In genomic region chr2:161418275-161418714, GRCh38 we compare ENCODE assay signal across 10 cellular contexts. TPM values are rescaled to one million over a fixed set of nuclear protein-coding genes. Genes with fewer than 3 reads are reported as not detected.
A peak's percentile ranks its signal among the peaks of the same experiment; 100 is the strongest.
DNase-seq lines count a peak whose midpoint lies in the region; ATAC-seq, FAIRE-seq and TF ChIP-seq lines count a peak whose summit lies in the region.
"Had no signal": no experiment of that assay in that cellular context is flagged by ENCODE, and none has a peak within 500 bp of the region (broad histone marks: within the 10 kb centered on the region; RNA-seq: fewer than 3 reads in every experiment).

No MANE protein-coding gene starts in this region.

- H3K27ac ChIP-seq in GM23248 (no peak overlapping the region), GM12878 (ENCODE audit: control insufficient read depth, insufficient read depth) (no peak overlapping the region), neural progenitor cell (no peak overlapping the region)

- 8 to 9% methylated on average over 15 of the region's 15 CpGs for WGBS in GM23248 (ENCODE audit: low coverage in 1 of 2, low lambda C conversion rate in 2 of 2, missing lambda C conversion rate in 2 of 2), 2 experiments
- WGBS in GM12878 (ENCODE audit: insufficient coverage, insufficient replicate concordance, low lambda C conversion rate, missing lambda C conversion rate), result 25% methylated on average over 15 of the region's 15 CpGs

- H3K4me3 Mint-ChIP-seq in Caco-2 (ENCODE audit: unreplicated experiment), result peak overlapping the region; percentile 71
- peak overlapping the region; percentile 62 for H3K4me3 Mint-ChIP-seq in neural progenitor cell

- DNase-seq in Caco-2, result no peak
- DNase-seq in GM23248, result no peak
- no peak for DNase-seq in GM12878 (ENCODE audit: low read depth, low spot score)
- no peak for DNase-seq in neural progenitor cell (ENCODE audit: low spot score)
- DNase-seq in HK-2 (ENCODE audit: unreplicated experiment), result no peak
- no peak for DNase-seq in midbrain (lab: John Stamatoyannopoulos, UW)
- DNase-seq: NCI-H446 treated with DMSO at 0.1 percent for 48 hours, small intestine had no signal

- H3K36me3 Mint-ChIP-seq in Caco-2 (ENCODE audit: insufficient read depth, unreplicated experiment), result no peaks in the 10 kb centered on the region
- H3K36me3 Mint-ChIP-seq in neural progenitor cell, result no peaks in the 10 kb centered on the region

- H3K4me1 Mint-ChIP-seq in Caco-2 (ENCODE audit: low read depth, unreplicated experiment) (peaks cover 34% of the 10 kb centered on the region), neural progenitor cell (peaks cover 48% of the 10 kb centered on the region)

- H3K9me3 Mint-ChIP-seq in Caco-2 (ENCODE audit: unreplicated experiment), result no peaks in the 10 kb centered on the region
- H3K9me3 Mint-ChIP-seq in neural progenitor cell, result no peaks in the 10 kb centered on the region

- ATAC-seq in GM12878, result no peak
- ATAC-seq in GM18505 (IDR thresholded peaks at IDR 0.05; ENCODE audit: unreplicated experiment), result no peak

- H3K4me2 ChIP-seq in GM23248 (ENCODE audit: unreplicated experiment), result peak overlapping the region; percentile 4
- peak overlapping the region; percentile 77; the same call in 1 of the 2 replicates for H3K4me2 ChIP-seq in GM12878 (ENCODE audit: control insufficient read depth, insufficient read depth)
- H3K4me2 ChIP-seq in neural progenitor cell, result peak overlapping the region; percentile 57

- intact Hi-C loops in Caco-2 (cut with micrococcal nuclease; ENCODE audit: unreplicated experiment), result no loop called here
- intact Hi-C loops in GM12878 (cut with micrococcal nuclease; ENCODE audit: unreplicated experiment), result no loop called here

- POLR2A ChIA-PET in Caco-2 (lab: Charles Lee) (no interaction called here), GM12878 (lab: Charles Lee) (no interaction called here)

- no peak for FAIRE-seq in GM12878 (lab: Jason Lieb, UNC)
- FAIRE-seq: small intestine had no signal

- TF ChIP-seq POLR2A in GM12878 (IDR thresholded peaks at IDR 0.05; ENCODE audit: low read depth, low read length) (no peak), GM18505 (IDR thresholded peaks at IDR 0.05; ENCODE audit: borderline replicate concordance, extremely low read depth, insufficient read depth, insufficient read length) (no peak)

- H4K20me1 ChIP-seq in GM23248 (ENCODE audit: insufficient read depth) (no peaks in the 10 kb centered on the region), GM12878 (ENCODE audit: control insufficient read depth, insufficient read depth) (no peaks in the 10 kb centered on the region), neural progenitor cell (ENCODE audit: low read depth) (peaks cover 100% of the 10 kb centered on the region)

- no peaks in the 10 kb centered on the region for H3K9me2 ChIP-seq in GM23248 (ENCODE audit: insufficient read depth)

- H2AFZ ChIP-seq in GM23248 (peak overlapping the region; percentile 3; the same call in 1 of the 2 replicates), GM12878 (ENCODE audit: control insufficient read depth, low read depth, low read length) (no peak overlapping the region), neural progenitor cell (replicated peaks) (no peak overlapping the region)

- H3K4me1 ChIP-seq in Caco-2 (peaks cover 18% of the 10 kb centered on the region), GM23248 (ENCODE audit: insufficient read depth) (no peaks in the 10 kb centered on the region), GM12878 (ENCODE audit: control insufficient read depth, insufficient read depth, low read length) (peaks cover 5% of the 10 kb centered on the region; the same call in 1 of the 2 replicates), neural progenitor cell (peaks cover 16% of the 10 kb centered on the region)

- in situ Hi-C loops in GM23248 (cut with MboI), result no loop called here
- in situ Hi-C loops in GM12878 (cut with MboI), result no loop called here

- BruUV-seq in Caco-2 (replicated peaks; lab: Mats Ljungman, UMichigan), result no TSS peak
- BruUV-seq in GM12878 (replicated peaks; lab: Mats Ljungman, UMichigan), result no TSS peak

- TF ChIP-seq EP300 in GM12878 (IDR thresholded peaks at IDR 0.05; ENCODE audit: borderline replicate concordance in 1 of 2, control insufficient read depth in 1 of 2, low read depth in 2 of 2, low read length in 2 of 2), result no peak

- no peak overlapping the region for H3K27ac Mint-ChIP-seq in Caco-2 (ENCODE audit: unreplicated experiment)
- no peak overlapping the region for H3K27ac Mint-ChIP-seq in neural progenitor cell

- H3F3A ChIP-seq in GM23248 (ENCODE audit: insufficient read depth), result no peaks in the 10 kb centered on the region
- H3F3A ChIP-seq in neural progenitor cell (ENCODE audit: low read depth), result peaks cover 40% of the 10 kb centered on the region

- H3K36me3 ChIP-seq in Caco-2 (ENCODE audit: control insufficient read depth, insufficient read depth, low read length) (no peaks in the 10 kb centered on the region), GM23248 (ENCODE audit: low read depth) (no peaks in the 10 kb centered on the region), GM12878 (ENCODE audit: control insufficient read depth in 2 of 2, insufficient read depth in 2 of 2, low read length in 1 of 2) (no peaks in the 10 kb centered on the region), neural progenitor cell (no peaks in the 10 kb centered on the region)

- peaks cover 6% of the 10 kb centered on the region for H3K27me3 ChIP-seq in Caco-2 (replicated peaks; ENCODE audit: control insufficient read depth, insufficient read depth, low read length)
- H3K27me3 ChIP-seq in GM23248 (replicated peaks; ENCODE audit: insufficient read depth), result peaks cover 84% of the 10 kb centered on the region
- H3K27me3 ChIP-seq in GM12878 (replicated peaks in 1 of 2; ENCODE audit: control insufficient read depth in 2 of 2, insufficient read depth in 2 of 2, low read length in 1 of 2), result peaks cover 23 to 52% of the 10 kb centered on the region in 2 experiments
- peaks cover 100% of the 10 kb centered on the region for H3K27me3 ChIP-seq in neural progenitor cell

- H3K9me3 ChIP-seq in Caco-2 (no peaks in the 10 kb centered on the region), GM23248 (ENCODE audit: low read depth) (no peaks in the 10 kb centered on the region), GM12878 (replicated peaks; ENCODE audit: control insufficient read depth, insufficient read depth, low read length) (no peaks in the 10 kb centered on the region; the same call in 2 of the 3 replicates), neural progenitor cell (ENCODE audit: low read depth) (no peaks in the 10 kb centered on the region)

- CTCF ChIA-PET in Caco-2 (lab: Charles Lee), result no interaction called here
- CTCF ChIA-PET in GM12878 (lab: Yijun Ruan, JAX), result no interaction called here

- peak overlapping the region; percentile 39 for H3K4me3 ChIP-seq in Caco-2 (ENCODE audit: low read depth, low read length)
- peak overlapping the region; percentile 16; the same call in 1 of the 2 replicates for H3K4me3 ChIP-seq in GM23248
- H3K4me3 ChIP-seq in GM12878, result peak overlapping the region; percentile 36; the same call in 1 of the 2 replicates
- H3K4me3 ChIP-seq in neural progenitor cell, result peak overlapping the region; percentile 19

- TF ChIP-seq CTCF in Caco-2 (IDR thresholded peaks at IDR 0.05; ENCODE audit: insufficient read depth in 1 of 2, low read depth in 1 of 2, low read length in 1 of 2, severe bottlenecking in 1 of 2, unreplicated experiment in 1 of 2), result no peak
- no peak for TF ChIP-seq CTCF in GM12878 (IDR thresholded peaks at IDR 0.05 in 2 of 3, conservative IDR thresholded peaks at IDR 0.05 in 1 of 3; ENCODE audit: control insufficient read depth in 2 of 3, extremely low read depth in 1 of 3, insufficient read depth in 1 of 3, low read depth in 3 of 3, low read length in 3 of 3)
- no peak for TF ChIP-seq CTCF in neural progenitor cell (IDR thresholded peaks at IDR 0.05)

- no peaks in the 10 kb centered on the region for H3K79me2 ChIP-seq in GM23248 (ENCODE audit: insufficient read depth)
- no peaks in the 10 kb centered on the region for H3K79me2 ChIP-seq in GM12878 (ENCODE audit: control insufficient read depth, insufficient read depth, low read length)
- no peaks in the 10 kb centered on the region for H3K79me2 ChIP-seq in neural progenitor cell (ENCODE audit: low read depth)

- RAD21 ChIA-PET in GM12878 (lab: Charles Lee; ENCODE audit: unreplicated experiment), result no interaction called here

- H3K9ac ChIP-seq in GM23248, result no peak overlapping the region
- H3K9ac ChIP-seq in GM12878 (ENCODE audit: control insufficient read depth, insufficient read depth, low read length), result no peak overlapping the region
- no peak overlapping the region for H3K9ac ChIP-seq in neural progenitor cell

- TF ChIP-seq RAD21 in GM12878 (IDR thresholded peaks at IDR 0.05; ENCODE audit: insufficient read depth, low read depth, low read length), result no peak

- SMC1A ChIA-PET in GM12878 (lab: Charles Lee; ENCODE audit: uncharacterized antibody, unreplicated experiment), result no interaction called here

- H3K27me3 Mint-ChIP-seq in Caco-2 (ENCODE audit: insufficient read depth, unreplicated experiment) (peaks cover 50% of the 10 kb centered on the region), neural progenitor cell (ENCODE audit: insufficient read depth, low read depth) (peaks cover 89% of the 10 kb centered on the region)

TF ChIP-seq in GM12878, 131 proteins besides CTCF, POLR2A, EP300 and RAD21 (continues in another document):
- TF ChIP-seq EZH2 (IDR thresholded peaks at IDR 0.05; ENCODE audit: borderline replicate concordance, control insufficient read depth, low read depth, low read length) (no peak), IKZF2 (IDR thresholded peaks at IDR 0.05) (no peak)

RNA-seq across cellular contexts. Expression of gene TBR1, which starts 2.2 kb away (rescaled TPM):
- total RNA-seq in Caco-2 (2022), result 0.07 and 0.11 TPM in 2 replicates
- total RNA-seq in GM23248 (2014; rRNA removed; shearing (Covaris generic)), result 0.97 TPM in 1 of 2 replicates, not detected in the other
- polyA plus RNA-seq in GM23248 (2016; fragmentation: Nextera tagmentation; extraction: Ambion mirVana), result not detected in 2 replicates
- total RNA-seq in GM12878 (2013; cell fraction: nucleolus; rRNA removed), result 0.12 TPM in 1 of 2 replicates, not detected in the other
- total RNA-seq in GM12878 (2014; rRNA removed), result not detected in 2 replicates
- total RNA-seq in GM12878 (2014; rRNA removed; fragmentation: Illumina TruSeq; extraction: Trizol), result not detected in 2 replicates
- total RNA-seq in GM12878 (2021), result not detected in 2 replicates
- not detected for polyA plus RNA-seq in GM12878 (2011; ENCODE audit: low read depth)
- 0.01 and 0.10 TPM in 2 replicates for polyA plus RNA-seq in GM12878 (2011; rRNA removed)
- 0.02 TPM in 1 of 2 replicates, not detected in the other for polyA plus RNA-seq in GM12878 (2011; cell fraction: cytosol; rRNA removed)
- 0.04 and 0.10 TPM in 2 replicates for polyA plus RNA-seq in GM12878 (2011; cell fraction: nucleus; rRNA removed)
- polyA plus RNA-seq in GM12878 (2012), result not detected in 2 replicates
- polyA plus RNA-seq in GM12878 (2014; fragmentation: Illumina TruSeq; extraction: Trizol), result 0.14 TPM in 1 of 2 replicates, not detected in the other
- not detected for polyA plus RNA-seq in GM12878 (2014; fragmentation: Nextera tagmentation; extraction: Ambion mirVana)
- not detected in 2 replicates for polyA plus RNA-seq in GM12878 (2014; rRNA removed)
- not detected for polyA plus RNA-seq in GM12878 (2016; fragmentation: Nextera tagmentation; extraction: Ambion mirVana)
- 0.05 and 0.07 TPM in 2 replicates for polyA minus RNA-seq in GM12878 (2011; rRNA and poly(A)+ RNA removed)
- polyA minus RNA-seq in GM12878 (2011; cell fraction: cytosol; rRNA and poly(A)+ RNA removed), result not detected in 2 replicates
- polyA minus RNA-seq in GM12878 (2011; cell fraction: nucleus; rRNA and poly(A)+ RNA removed), result 0.19 and 0.36 TPM in 2 replicates
- 0.09 TPM in 1 of 2 replicates, not detected in the other for total RNA-seq in neural progenitor cell (ENCODE audit: low replicate concordance)
- total RNA-seq: LHCN-M2 had no signal
- polyA plus RNA-seq: small intestine had no signal

Comparison
In these comparisons a context has a peak if more than half of its experiments do, and no peak if none do; other contexts are left out.
1. H3K4me2 ChIP-seq: peak in every context shown above with its lines; median percentile 77 in GM12878; 57 in neural progenitor cell; 4 in GM23248.